In genomic region chr5:83071286-83071685, GRCh38 we compare ENCODE assay signal across 19 cellular contexts. TPM values are rescaled to one million over a fixed set of nuclear protein-coding genes. Genes with fewer than 3 reads are reported as not detected.
DNase-seq lines count a peak whose midpoint lies in the region; ATAC-seq and TF ChIP-seq lines count a peak whose summit lies in the region.
"Had no signal": no experiment of that assay in that cellular context is flagged by ENCODE, and none has a peak within 500 bp of the region (broad histone marks: within the 10 kb centered on the region; RNA-seq: fewer than 3 reads in every experiment).

No MANE protein-coding gene starts in this region.

- H3K9me3 Mint-ChIP-seq in activated T-cell treated with anti-CD3 and anti-CD28 coated beads, Interleukin-2, amount 50 U/mL, for 24 hours: no peaks in the 10 kb centered on the region
- no peaks in the 10 kb centered on the region for H3K9me3 Mint-ChIP-seq in effector memory CD8-positive, alpha-beta T cell
- H3K9me3 Mint-ChIP-seq: CD4-positive, alpha-beta memory T cell had no signal

- peak; percentile 33 for ATAC-seq in T-helper 17 cell
- no peak for ATAC-seq in HG02884 (IDR thresholded peaks at IDR 0.05; ENCODE audit: unreplicated experiment)
- no peak for ATAC-seq in effector memory CD8-positive, alpha-beta T cell (replicated peaks)

- H3K9me3 ChIP-seq in T-helper 17 cell (ENCODE audit: control insufficient read depth, low read length, poor library complexity, severe bottlenecking) (no peaks in the 10 kb centered on the region), iPS-18a (ENCODE audit: control insufficient read depth, low read depth, low read length) (no peaks in the 10 kb centered on the region)
- H3K9me3 ChIP-seq: HAP-1, MG63, SJCRH30 had no signal

- no peaks in the 10 kb centered on the region for H3K27me3 ChIP-seq in iPS-18a (ENCODE audit: control insufficient read depth, insufficient read depth, low read length)
- H3K27me3 ChIP-seq: MG63, SJCRH30 had no signal

- H3K36me3 Mint-ChIP-seq in activated T-cell treated with anti-CD3 and anti-CD28 coated beads, Interleukin-2, amount 50 U/mL, for 24 hours (ENCODE audit: low read depth): peaks cover 75% of the 10 kb centered on the region
- no peaks in the 10 kb centered on the region for H3K36me3 Mint-ChIP-seq in T-helper 17 cell (ENCODE audit: low read depth)
- H3K36me3 Mint-ChIP-seq in effector memory CD8-positive, alpha-beta T cell (ENCODE audit: insufficient read depth): peaks cover 6% of the 10 kb centered on the region

- H3K4me1 Mint-ChIP-seq in activated T-cell treated with anti-CD3 and anti-CD28 coated beads, Interleukin-2, amount 50 U/mL, for 24 hours (ENCODE audit: low read depth): peaks cover 88% of the 10 kb centered on the region
- H3K4me1 Mint-ChIP-seq in T-helper 17 cell: peaks cover 46% of the 10 kb centered on the region
- H3K4me1 Mint-ChIP-seq in effector memory CD8-positive, alpha-beta T cell (ENCODE audit: low read depth in 2 of 2): peaks cover 35 to 78% of the 10 kb centered on the region in 2 donors

- intact Hi-C loops in lower leg skin (cut with DNase I; ENCODE audit: low total_unique reads): no loop called here

- TF ChIP-seq POLR2A in lower leg skin (IDR thresholded peaks at IDR 0.05): no peak

- H3K27ac Mint-ChIP-seq in activated T-cell treated with anti-CD3 and anti-CD28 coated beads, Interleukin-2, amount 50 U/mL, for 24 hours: peak overlapping the region; percentile 88
- no peak overlapping the region for H3K27ac Mint-ChIP-seq in T-helper 17 cell
- H3K27ac Mint-ChIP-seq in effector memory CD8-positive, alpha-beta T cell: no peak overlapping the region
- H3K27ac Mint-ChIP-seq: B cell had no signal

- peak overlapping the region; percentile 13 for H3K4me3 ChIP-seq in iPS-18a (ENCODE audit: low read length)
- H3K4me3 ChIP-seq in lower leg skin (ENCODE audit: low read depth, poor library complexity, severe bottlenecking): no peak overlapping the region
- H3K4me3 ChIP-seq: HAP-1, MG63, PC-9, SJCRH30 had no signal

- peaks cover 6% of the 10 kb centered on the region for H3K36me3 ChIP-seq in iPS-18a (ENCODE audit: control insufficient read depth, low read depth, low read length)

- WGBS in lower leg skin, 2 donors: 78 to 80% methylated on average over 1 of the region's 1 CpG

- H3K27me3 Mint-ChIP-seq in activated T-cell treated with anti-CD3 and anti-CD28 coated beads, Interleukin-2, amount 50 U/mL, for 24 hours: no peaks in the 10 kb centered on the region
- no peaks in the 10 kb centered on the region for H3K27me3 Mint-ChIP-seq in T-helper 17 cell
- no peaks in the 10 kb centered on the region for H3K27me3 Mint-ChIP-seq in effector memory CD8-positive, alpha-beta T cell
- H3K27me3 Mint-ChIP-seq: B cell; CD4-positive, alpha-beta memory T cell had no signal

- no peak for TF ChIP-seq CTCF in lower leg skin (IDR thresholded peaks at IDR 0.05)

- no peak overlapping the region for H3K4me3 Mint-ChIP-seq in activated T-cell treated with anti-CD3 and anti-CD28 coated beads, Interleukin-2, amount 50 U/mL, for 24 hours
- peak overlapping the region; percentile 7 for H3K4me3 Mint-ChIP-seq in T-helper 17 cell
- peak overlapping the region in 1 of 2 donors; percentile 10 for H3K4me3 Mint-ChIP-seq in effector memory CD8-positive, alpha-beta T cell
- H3K4me3 Mint-ChIP-seq: B cell had no signal

- peaks cover 35% of the 10 kb centered on the region for H3K4me1 ChIP-seq in iPS-18a (ENCODE audit: control insufficient read depth, low read depth, low read length)

- H3K27ac ChIP-seq in iPS-18a (ENCODE audit: low read length): no peak overlapping the region
- H3K27ac ChIP-seq: 22Rv1, PC-9, SJCRH30 had no signal

- DNase-seq in activated T-cell treated with anti-CD3 and anti-CD28 coated beads, Interleukin-2, amount 50 U/mL, for 24 hours: no peak
- DNase-seq in activated T-cell treated with anti-CD3 and anti-CD28 coated beads, Interleukin-2, amount 50 U/mL, for 48 hours: no peak
- DNase-seq in T-helper 17 cell (no peak), lower leg skin (ENCODE audit: low spot score in 2 of 2) (no peak), ecto neural progenitor cell (ENCODE audit: low spot score) (no peak)
- no peak for DNase-seq in effector memory CD8-positive, alpha-beta T cell
- DNase-seq: DMS79, MG63, NCI-H1092 treated with DMSO at 0.1 percent for 48 hours, NCI-H1694, NCI-H510A treated with DMSO at 0.1 percent for 48 hours, PC-9, SJCRH30 had no signal

- H3K9ac ChIP-seq in iPS-18a (ENCODE audit: low read length): peak overlapping the region; percentile 11

RNA-seq across cellular contexts. Expression of gene TMEM167A, which starts 5.9 kb away (rescaled TPM):
- total RNA-seq in T-helper 17 cell: 10 to 100 TPM; 41.2 to 49.9 TPM
- 10 to 100 TPM; 18.8 to 32.3 (median 25.5) TPM for total RNA-seq in lower leg skin

RNA-seq across cellular contexts. Expression of gene XRCC4, which starts 6.1 kb away (rescaled TPM):
- 1 to 10 TPM; 2.9 to 3.4 TPM for total RNA-seq in T-helper 17 cell
- total RNA-seq in lower leg skin: 1 to 10 TPM; 2.0 to 7.0 (median 4.2) TPM
